8 cellular contexts compared by ENCODE assay signal in genomic region chr1:66330711-66331110, GRCh38.
DNase-seq lines count a peak whose midpoint lies in the region; ATAC-seq, FAIRE-seq and TF ChIP-seq lines count a peak whose summit lies in the region.

No MANE protein-coding gene starts in this region.

- ATAC-seq in HG03280 (IDR thresholded peaks at IDR 0.05; ENCODE audit: unreplicated experiment) = no peak
- no peak for ATAC-seq in HG03196 (IDR thresholded peaks at IDR 0.05; ENCODE audit: unreplicated experiment)

- H3K27me3 ChIP-seq in OCI-LY3 (ENCODE audit: low read depth, low read length) = no peaks in the 10 kb centered on the region
- H3K27me3 ChIP-seq in colonic mucosa = no peaks in the 10 kb centered on the region
- no peaks in the 10 kb centered on the region for H3K27me3 ChIP-seq in skeletal muscle satellite cell (ENCODE audit: control insufficient read depth, insufficient read depth, low read length)

- H3K4me2 ChIP-seq in OCI-LY3 (ENCODE audit: low read length) (peak overlapping the region; percentile 100), skeletal muscle satellite cell (ENCODE audit: low read length) (peak overlapping the region; percentile 16)

- no peak overlapping the region for H2AFZ ChIP-seq in OCI-LY3 (ENCODE audit: low read depth, low read length)

- H3K9me3 ChIP-seq in OCI-LY3 (ENCODE audit: insufficient read depth, low read length) = no peaks in the 10 kb centered on the region
- H3K9me3 ChIP-seq in colonic mucosa = no peaks in the 10 kb centered on the region
- no peaks in the 10 kb centered on the region for H3K9me3 ChIP-seq in skeletal muscle satellite cell (replicated peaks; ENCODE audit: low read length)

- no peaks in the 10 kb centered on the region for H4K20me1 ChIP-seq in OCI-LY3 (ENCODE audit: insufficient read depth, low read length)

- CTCF ChIA-PET in GM10248 (lab: Yijun Ruan, JAX) = interaction anchor here (2.5 kb wide), 1 partner anchor 10 kb away, joined by 7 read pairs; no protein-coding TSS in a partner anchor

- DNase-seq in GM18507 (ENCODE audit: extremely low spot score, insufficient read length, low read depth) (no peak), colonic mucosa (no peak), NCI-H1694 (lab: John Stamatoyannopoulos, UW) (no peak), GM10248 (ENCODE audit: extremely low spot score) (no peak)

- H3K79me2 ChIP-seq in OCI-LY3 (ENCODE audit: low read length) = peaks cover 52% of the 10 kb centered on the region

- POLR2A ChIA-PET in GM10248 (lab: Yijun Ruan, JAX) = no interaction called here

- intact Hi-C loops in colonic mucosa (cut with DNase I) = no loop called here

- peak overlapping the region; percentile 100 for H3K27ac ChIP-seq in OCI-LY3 (ENCODE audit: low read length)
- H3K27ac ChIP-seq in colonic mucosa = peak overlapping the region; percentile 39

- H3K4me3 ChIP-seq in OCI-LY3 (ENCODE audit: low read length) (peak overlapping the region; percentile 97), colonic mucosa (no peak overlapping the region), skeletal muscle satellite cell (ENCODE audit: low read length) (no peak overlapping the region)

- H3K9ac ChIP-seq in OCI-LY3 (ENCODE audit: low read length) (peak overlapping the region; percentile 99), colonic mucosa (ENCODE audit: low read depth in 2 of 2, low read length in 2 of 2) (peak overlapping the region in 1 of 2 donors; percentile 9), skeletal muscle satellite cell (ENCODE audit: low read depth, low read length) (no peak overlapping the region)

- H3K36me3 ChIP-seq in OCI-LY3 (replicated peaks; ENCODE audit: low read depth, low read length) = peaks cover 22% of the 10 kb centered on the region
- H3K36me3 ChIP-seq in colonic mucosa = no peaks in the 10 kb centered on the region
- H3K36me3 ChIP-seq in skeletal muscle satellite cell (ENCODE audit: insufficient read depth, low read length) = no peaks in the 10 kb centered on the region

- FAIRE-seq in GM18507 (lab: Jason Lieb, UNC) = peak; percentile 91

- H3K4me1 ChIP-seq in OCI-LY3 (ENCODE audit: low read length) = peaks cover 61% of the 10 kb centered on the region
- H3K4me1 ChIP-seq in colonic mucosa = no peaks in the 10 kb centered on the region
- peaks cover 34% of the 10 kb centered on the region for H3K4me1 ChIP-seq in skeletal muscle satellite cell (ENCODE audit: control insufficient read depth, insufficient read depth, low read length)

- TF ChIP-seq CTCF in OCI-LY3 (IDR thresholded peaks at IDR 0.05; ENCODE audit: low read depth, low read length) (no peak), colonic mucosa (IDR thresholded peaks at IDR 0.05) (no peak), GM10248 (IDR thresholded peaks at IDR 0.05; ENCODE audit: control extremely low read depth, extremely low read depth, low read depth, missing control alignments) (no peak)
